26 cellular contexts compared by ENCODE assay signal in genomic region chr10:119853584-119853983, GRCh38.
"Had no signal": no experiment of that assay in that cellular context is flagged by ENCODE, and none has a peak within 500 bp of the region (broad histone marks: within the 10 kb centered on the region; RNA-seq: fewer than 3 reads in every experiment).

No MANE protein-coding gene starts in this region.

- H3K27ac Mint-ChIP-seq: memory B cell; stimulated activated effector memory CD8-positive, alpha-beta T cell treated with anti-CD3 and anti-CD28 coated beads, Interleukin-12 subunit alpha, Interleukin-12 subunit beta, amount 100 ng/mL, for 72 hours had no signal

- H3K27me3 Mint-ChIP-seq: memory B cell; naive thymus-derived CD8-positive, alpha-beta T cell had no signal

- H3K27me3 ChIP-seq: dorsolateral prefrontal cortex, foreskin keratinocyte, gastroesophageal sphincter, heart left ventricle, hepatocyte, pancreas, suprapubic skin, thyroid gland had no signal

- H3K9me3 Mint-ChIP-seq: memory B cell; naive thymus-derived CD8-positive, alpha-beta T cell; nephron progenitor cell; stimulated activated effector memory CD8-positive, alpha-beta T cell treated with anti-CD3 and anti-CD28 coated beads, Interleukin-12 subunit alpha, Interleukin-12 subunit beta, amount 100 ng/mL, for 72 hours had no signal

- H3K4me1 ChIP-seq: suprapubic skin, thyroid gland had no signal

- ATAC-seq: esophagus mucosa; foreskin keratinocyte; gastroesophageal sphincter; heart left ventricle; left lobe of liver; mucosa of descending colon; naive thymus-derived CD8-positive, alpha-beta T cell; sciatic nerve; stimulated activated effector memory CD8-positive, alpha-beta T cell treated with anti-CD3 and anti-CD28 coated beads, Interleukin-12 subunit alpha, Interleukin-12 subunit beta, amount 100 ng/mL, for 72 hours had no signal

- H3K4me3 ChIP-seq: dorsolateral prefrontal cortex, gastroesophageal sphincter, heart left ventricle, hepatocyte, lung, mucosa of descending colon, pancreas, suprapubic skin, thyroid gland had no signal

- H3K4me1 Mint-ChIP-seq: memory B cell; nephron progenitor cell; stimulated activated effector memory CD8-positive, alpha-beta T cell treated with anti-CD3 and anti-CD28 coated beads, Interleukin-12 subunit alpha, Interleukin-12 subunit beta, amount 100 ng/mL, for 72 hours had no signal

- H3K27ac ChIP-seq: dorsolateral prefrontal cortex, epithelial cell of prostate, foreskin keratinocyte, gastroesophageal sphincter, heart left ventricle, hepatocyte, pancreas, suprapubic skin, thyroid gland had no signal

- H3K4me3 Mint-ChIP-seq: memory B cell; naive thymus-derived CD8-positive, alpha-beta T cell; nephron progenitor cell; stimulated activated effector memory CD8-positive, alpha-beta T cell treated with anti-CD3 and anti-CD28 coated beads, Interleukin-12 subunit alpha, Interleukin-12 subunit beta, amount 100 ng/mL, for 72 hours had no signal

- H3K9me3 ChIP-seq: gastroesophageal sphincter, heart left ventricle, mucosa of descending colon, pancreas, suprapubic skin, thyroid gland had no signal

- DNase-seq: cerebellar nuclear complex; dorsolateral prefrontal cortex; effector CD4-positive, alpha-beta T cell; foreskin keratinocyte; heart left ventricle; kidney; mucosa of descending colon; naive thymus-derived CD8-positive, alpha-beta T cell; nephron progenitor cell; occipital lobe; stimulated activated CD4-positive, alpha-beta T cell treated with anti-CD3 and anti-CD28 coated beads, Interleukin-2, amount 100 ng/mL, for 24 hours; stimulated activated CD4-positive, alpha-beta T cell treated with anti-CD3 and anti-CD28 coated beads, Interleukin-4, amount 100 ng/mL, for 24 hours; stimulated activated naive CD4-positive, alpha-beta T cell treated with Interleukin-2 at 50 U/mL for 16 hours; thyroid gland; trophoblast cell had no signal
